ENCODE assay signal across 20 cellular contexts in the genomic region with DNA sequence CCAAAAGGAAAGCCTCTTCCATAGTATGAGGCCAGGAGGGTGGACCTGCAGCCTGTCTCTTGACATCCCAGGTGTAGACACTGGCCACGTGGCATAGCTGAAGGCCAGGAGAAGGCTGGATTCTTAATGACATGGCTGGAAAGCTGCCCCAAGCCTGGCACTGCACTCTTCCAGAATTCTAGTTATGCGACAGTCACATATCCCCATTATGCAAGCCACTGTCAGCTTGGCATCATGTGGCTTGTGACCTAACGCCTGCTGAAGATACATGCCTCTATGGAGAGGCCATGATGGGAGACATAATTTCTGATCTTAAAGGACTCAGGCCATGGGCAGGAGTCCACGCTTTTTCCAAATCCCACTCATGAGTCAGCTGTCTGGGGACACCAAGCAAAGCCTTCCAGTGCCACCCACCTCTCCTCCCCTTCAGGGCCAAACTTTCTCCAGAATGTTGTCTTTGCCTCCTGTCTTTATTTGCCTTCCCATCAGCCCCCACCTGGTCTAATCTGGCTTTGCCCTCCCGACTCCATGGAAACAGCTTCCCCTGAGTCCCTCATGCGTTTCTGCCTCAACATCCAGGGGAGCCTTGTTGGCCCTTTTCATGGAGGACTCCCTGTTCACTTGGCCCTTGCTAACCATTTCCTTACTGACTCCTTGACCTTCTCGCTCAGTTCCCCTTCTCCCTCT. TPM values are rescaled to one million over a fixed set of nuclear protein-coding genes. Genes with fewer than 3 reads are reported as not detected.
A peak's percentile ranks its signal among the peaks of the same experiment; 100 is the strongest.
DNase-seq lines count a peak whose midpoint lies in the region; ATAC-seq and TF ChIP-seq lines count a peak whose summit lies in the region.
"Had no signal": no experiment of that assay in that cellular context is flagged by ENCODE, and none has a peak within 500 bp of the region (broad histone marks: within the 10 kb centered on the region; RNA-seq: fewer than 3 reads in every experiment).

No MANE protein-coding gene starts in this region.

- peaks cover 14% of the 10 kb centered on the region for H3K79me2 ChIP-seq in hepatocyte

- 89% methylated on average over 7 of the region's 7 CpGs for whole genome bisulfite sequencing in hepatocyte (ENCODE audit: low lambda C conversion rate, missing lambda C conversion rate)
- WGBS in right lobe of liver (ENCODE audit: insufficient coverage, low coverage, low lambda C conversion rate, missing lambda C conversion rate): 77% methylated on average over 4 of the region's 7 CpGs

- no peaks in the 10 kb centered on the region for H3K9me2 ChIP-seq in hepatocyte (replicated peaks; ENCODE audit: insufficient read depth)

- TF ChIP-seq POLR2A in right lobe of liver (IDR thresholded peaks at IDR 0.05): no peak

- no peak for ATAC-seq in Right ventricle myocardium inferior
- ATAC-seq in left cardiac atrium: no peak
- ATAC-seq in right lobe of liver: peak in 2 of 4 donors; percentile 7 to 11
- ATAC-seq: GM23338, HCT116 had no signal

- TF ChIP-seq CTCF in hepatocyte (IDR thresholded peaks at IDR 0.05; ENCODE audit: poor library complexity): no peak
- TF ChIP-seq CTCF in right lobe of liver (IDR thresholded peaks at IDR 0.05): no peak

- peak; percentile 59 for DNase-seq in Right ventricle myocardium inferior (ENCODE audit: missing footprints)
- DNase-seq in cardiac septum (ENCODE audit: low spot score): no peak
- peak; percentile 39 for DNase-seq in left cardiac atrium
- no peak for DNase-seq in hepatocyte (ENCODE audit: low spot score)
- DNase-seq in right lobe of liver: peak in 2 of 3 donors; percentile 37 to 60
- no peak for DNase-seq in middle frontal gyrus (ENCODE audit: extremely low spot score, low spot score)
- no peak for DNase-seq in SW480 (ENCODE audit: low spot score)
- no peak for DNase-seq in ureter (ENCODE audit: low spot score)
- DNase-seq: CD4-positive, alpha-beta memory T cell; DMS153; DMS79; GDM1; H7 had no signal

- no peak overlapping the region for H3K4me2 ChIP-seq in hepatocyte
- H3K4me2 ChIP-seq: A549, BLaER1, GM23338 had no signal

- H3K27ac ChIP-seq in hepatocyte: peak overlapping the region; percentile 48
- H3K27ac ChIP-seq in right lobe of liver: peak overlapping the region in 1 of 3 donors; percentile 71
- H3K27ac ChIP-seq: 22Rv1, A549, BLaER1 had no signal

- H3K4me1 ChIP-seq in hepatocyte (ENCODE audit: insufficient read depth): peaks cover 29% of the 10 kb centered on the region
- peaks cover 0 to 50% (median 5%) of the 10 kb centered on the region in 4 donors for H3K4me1 ChIP-seq in right lobe of liver
- H3K4me1 ChIP-seq: A549 had no signal

- H3K4me3 ChIP-seq in hepatocyte (no peak overlapping the region), right lobe of liver (no peak overlapping the region)
- H3K4me3 ChIP-seq: A549, BLaER1, GM23338 had no signal

- H3K9me3 ChIP-seq in hepatocyte (ENCODE audit: low read depth) (no peaks in the 10 kb centered on the region), right lobe of liver (no peaks in the 10 kb centered on the region)
- H3K9me3 ChIP-seq: A549, BLaER1 had no signal

- H2AFZ ChIP-seq in hepatocyte: no peak overlapping the region
- H2AFZ ChIP-seq: GM23338 had no signal

- H4K20me1 ChIP-seq in hepatocyte (ENCODE audit: insufficient read depth, poor library complexity, severe bottlenecking): no peaks in the 10 kb centered on the region
- H4K20me1 ChIP-seq: BLaER1 had no signal

- no peaks in the 10 kb centered on the region for H3K36me3 ChIP-seq in hepatocyte (replicated peaks; ENCODE audit: insufficient read depth, low read depth)
- no peaks in the 10 kb centered on the region for H3K36me3 ChIP-seq in right lobe of liver
- H3K36me3 ChIP-seq: BLaER1 had no signal

- intact Hi-C loops in Right ventricle myocardium inferior (cut with DNase I): loop anchor here (5.0 to 10.0 kb wide), 4 partner anchors 51 to 176 kb away; a partner anchor contains a TSS
- intact Hi-C loops in cardiac septum (cut with DNase I): loop anchor here (1.0 kb wide), 1 partner anchor 120 kb away; no protein-coding TSS in a partner anchor
- intact Hi-C loops in left cardiac atrium (cut with DNase I): loop anchor here (5.0 to 10.0 kb wide), 3 partner anchors 116 to 168 kb away; no protein-coding TSS in a partner anchor
- intact Hi-C loops in right lobe of liver (cut with DNase I): loop anchor here in 1 of 2 donors (10.0 kb wide), 1 partner anchor 188 kb away; no protein-coding TSS in a partner anchor

- H3K27me3 ChIP-seq in hepatocyte (no peaks in the 10 kb centered on the region), right lobe of liver (no peaks in the 10 kb centered on the region)
- H3K27me3 ChIP-seq: BLaER1 had no signal

RNA-seq across cellular contexts. Expression of a gene that starts 3.0 kb away (rescaled TPM):
- total RNA-seq in Right ventricle myocardium inferior: 332 TPM
- total RNA-seq in cardiac septum: 59.6 TPM
- 1,000 to 10,000 TPM in 1 of 2 donors, 100 to 1,000 TPM in 1; 376 to 1,124 TPM for total RNA-seq in left cardiac atrium
- total RNA-seq in hepatocyte: 170 and 340 TPM in 2 replicates
- 1,328 and 1,609 TPM in 2 replicates for polyA plus RNA-seq in hepatocyte
- total RNA-seq in right lobe of liver: 1,000 to 10,000 TPM in 1 of 6 experiments, 100 to 1,000 TPM in 5; 109 to 1,136 (median 151) TPM
- 165 TPM for total RNA-seq in ureter
- total RNA-seq: CD4-positive, alpha-beta memory T cell; Daoy; GM23338; H7 had no signal
- polyA plus RNA-seq: CD14-positive monocyte; CD4-positive, alpha-beta memory T cell had no signal

RNA-seq across cellular contexts. Expression of a gene that starts 53.0 kb away (rescaled TPM):
- total RNA-seq in Right ventricle myocardium inferior: not detected
- total RNA-seq in cardiac septum: not detected
- not detected for total RNA-seq in left cardiac atrium
- total RNA-seq in hepatocyte: not detected in 2 replicates
- not detected in 2 replicates for polyA plus RNA-seq in hepatocyte
- not detected for total RNA-seq in right lobe of liver
- not detected for total RNA-seq in ureter
- total RNA-seq: CD4-positive, alpha-beta memory T cell; Daoy; GM23338; H7 had no signal
- polyA plus RNA-seq: A549; CD14-positive monocyte; CD4-positive, alpha-beta memory T cell; GM23338 had no signal

Comparison
In these comparisons a context has a peak if more than half of its experiments do, and no peak if none do; other contexts are left out.
1. DNase-seq: peak in Right ventricle myocardium inferior (single experiment), left cardiac atrium (single experiment) and right lobe of liver (2 of 3); none in cardiac septum (single experiment), hepatocyte (single experiment), middle frontal gyrus (single experiment), SW480 (single experiment) and ureter (single experiment).